ENCODE assay signal across 7 cellular contexts in the genomic region with DNA sequence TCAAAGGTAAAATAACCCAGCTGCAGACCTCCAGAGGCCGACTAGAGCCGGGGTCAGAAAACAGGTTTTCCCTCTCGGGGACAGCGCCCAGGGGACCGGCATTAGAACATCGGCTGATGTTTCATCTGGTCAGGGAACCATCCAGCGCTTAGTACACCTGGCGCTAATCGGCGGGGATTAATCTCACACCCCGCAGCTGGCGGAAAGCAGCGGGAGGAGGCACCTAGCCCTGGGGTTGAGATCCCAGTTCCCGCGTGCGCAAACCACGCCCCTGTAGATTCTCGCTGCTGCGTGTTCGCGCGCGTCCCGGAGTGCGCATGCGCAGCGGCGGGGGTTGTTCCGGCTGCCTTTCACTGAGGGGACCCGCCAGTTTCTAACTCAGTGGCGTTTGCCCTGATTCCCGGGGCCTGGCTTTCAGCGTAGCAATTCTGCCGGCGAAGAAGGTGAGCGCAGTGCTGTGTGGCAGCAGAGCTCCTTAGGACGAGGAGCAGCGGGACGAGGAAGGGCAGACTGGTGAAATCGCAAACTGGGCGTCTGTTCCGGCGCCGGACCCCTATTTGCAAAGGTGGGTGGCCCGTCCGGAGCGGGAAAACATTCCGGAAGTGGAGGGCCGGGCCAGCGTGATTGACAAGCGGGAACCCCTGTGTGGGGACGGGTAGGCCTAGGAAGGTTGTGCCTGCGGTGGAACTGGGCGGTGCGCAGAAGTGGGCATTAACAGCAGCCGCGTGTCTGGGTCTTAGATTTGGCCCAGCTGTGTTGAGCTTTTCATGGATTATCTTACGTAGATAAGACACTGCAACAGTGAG. TPM values are rescaled to one million over a fixed set of nuclear protein-coding genes. Genes with fewer than 3 reads are reported as not detected.
DNase-seq lines count a peak whose midpoint lies in the region; ATAC-seq and TF ChIP-seq lines count a peak whose summit lies in the region.
"Not testable (repeated sequence)": the region's sequence is repeated elsewhere in the genome, so short reads cannot be mapped to it uniquely, and the experiment has no call there.

A gene (plus strand): TSS at position 334 of the 806 bp plus-strand sequence. CDS start 4,534 bp downstream, outside the sequence.

- H3K27me3 ChIP-seq in ascending aorta: not testable (repeated sequence)

- not testable (repeated sequence) for H3K36me3 ChIP-seq in ascending aorta

- not testable (repeated sequence) for H3K4me1 ChIP-seq in ascending aorta

- DNase-seq in NCI-H1930 (lab: John Stamatoyannopoulos, UW) (peak; percentile 82 to 86), ascending aorta (ENCODE audit: low spot score in 2 of 2) (peak; percentile 63 to 92), hepatic stellate cell (ENCODE audit: low spot score) (peak; percentile 96), retina (peak; percentile 97)

- H3K4me3 ChIP-seq in ascending aorta: peak within 1 kb of the TSS; percentile 65 to 86

- not testable (repeated sequence) for TF ChIP-seq CTCF in ascending aorta (IDR thresholded peaks at IDR 0.05)

- H3K9me3 ChIP-seq in ascending aorta: not testable (repeated sequence)

- intact Hi-C loops in T-helper 2 cell treated with Interferon-gamma antibody and Interleukin-4, amounts not matched to agents 100 ng/mL and 5 ng/mL, for 36 hours (cut with micrococcal nuclease): loop anchor here (5.0 kb wide), 3 partner anchors 221 to 1684 kb away; a partner anchor contains a TSS
- intact Hi-C loops in ascending aorta (cut with DNase I): loop anchor here (10.0 kb wide), 1 partner anchor 319 kb away; a partner anchor contains a TSS

- not testable (repeated sequence) for TF ChIP-seq POLR2A in GM18505 (IDR thresholded peaks at IDR 0.05; ENCODE audit: borderline replicate concordance, extremely low read depth, insufficient read depth, insufficient read length)

- H3K27ac ChIP-seq in ascending aorta: peak within 1 kb of the TSS; percentile 0 to 67

- peak; percentile 93 for ATAC-seq in GM18505 (IDR thresholded peaks at IDR 0.05; ENCODE audit: unreplicated experiment)
- peak; percentile 94 for ATAC-seq in HG02970 (IDR thresholded peaks at IDR 0.05; ENCODE audit: low FRiP score, unreplicated experiment)

RNA-seq across cellular contexts. Expression of the gene that starts here (rescaled TPM):
- total RNA-seq in T-helper 2 cell treated with Interferon-gamma antibody and Interleukin-4, amounts not matched to agents 100 ng/mL and 5 ng/mL, for 36 hours: 169 and 173 TPM in 2 replicates
- total RNA-seq in ascending aorta: 27.9 TPM

Comparison
In these comparisons a context has a peak if more than half of its experiments do, and no peak if none do; other contexts are left out.
1. Peak in every context shown above with its lines: DNase-seq, ATAC-seq, H3K4me3 ChIP-seq and H3K27ac ChIP-seq.